Comparison of ENCODE assay signal across 20 cellular contexts in genomic region chr5:22719842-22720241, GRCh38.
DNase-seq lines count a peak whose midpoint lies in the region; ATAC-seq, FAIRE-seq and TF ChIP-seq lines count a peak whose summit lies in the region.
"Had no signal": no experiment of that assay in that cellular context is flagged by ENCODE, and none has a peak within 500 bp of the region (broad histone marks: within the 10 kb centered on the region; RNA-seq: fewer than 3 reads in every experiment).

No MANE protein-coding gene starts in this region.

- H3K56ac ChIP-seq in IMR-90 (ENCODE audit: extremely low read depth, insufficient read depth, low read length) (no peak overlapping the region), H1 (replicated peaks; ENCODE audit: insufficient read length, low read depth, low read length) (no peak overlapping the region)

- POLR2A ChIA-PET in A549 (lab: Yijun Ruan, JAX): no interaction called here
- POLR2A ChIA-PET in IMR-90 (lab: Charles Lee; ENCODE audit: unreplicated experiment): no interaction called here
- POLR2A ChIA-PET in H1 (lab: Charles Lee; ENCODE audit: partially characterized antibody): no interaction called here

- H2AFZ ChIP-seq in IMR-90 (replicated peaks; ENCODE audit: low read length, poor library complexity): no peak overlapping the region
- no peak overlapping the region for H2AFZ ChIP-seq in H1 (ENCODE audit: low read length)

- H3K23ac ChIP-seq in IMR-90 (ENCODE audit: low read depth, low read length) (no peak overlapping the region), H1 (ENCODE audit: insufficient read length) (no peak overlapping the region)

- no peak overlapping the region for H2BK15ac ChIP-seq in IMR-90 (ENCODE audit: low read depth, low read length)
- no peak overlapping the region for H2BK15ac ChIP-seq in H1 (ENCODE audit: low read length)

- ATAC-seq in A549 (no peak), IMR-90 (ENCODE audit: low read depth) (no peak), GM21447 (IDR thresholded peaks at IDR 0.05; ENCODE audit: unreplicated experiment) (no peak)
- ATAC-seq: CD8-positive, alpha-beta T cell had no signal

- no peak overlapping the region for H2AK9ac ChIP-seq in IMR-90 (replicated peaks; ENCODE audit: low read depth, low read length, poor library complexity)

- no peak overlapping the region for H3K27ac ChIP-seq in A549
- H3K27ac ChIP-seq in IMR-90 (ENCODE audit: insufficient read depth, low read length): no peak overlapping the region
- no peak overlapping the region for H3K27ac ChIP-seq in H1 (ENCODE audit: low read depth, low read length)
- H3K27ac ChIP-seq: BLaER1 treated with 17β-estradiol and CSF1 and Interleukin-3, amounts not matched to agents 10 nM and 100 nM; C4-2B had no signal

- H3K9ac ChIP-seq in IMR-90 (ENCODE audit: low read depth, low read length): no peak overlapping the region
- no peak overlapping the region for H3K9ac ChIP-seq in H1 (replicated peaks in 1 of 4; ENCODE audit: extremely low read depth in 1 of 4, low read depth in 3 of 4, low read length in 3 of 4)
- H3K9ac ChIP-seq: BLaER1 treated with 17β-estradiol and CSF1 and Interleukin-3, amounts not matched to agents 10 nM and 100 nM had no signal

- no peaks in the 10 kb centered on the region for H3K79me2 ChIP-seq in H1 (ENCODE audit: control insufficient read depth in 1 of 2, insufficient read depth in 2 of 2, low read length in 2 of 2)

- TF ChIP-seq CTCF in A549 (IDR thresholded peaks at IDR 0.05) (no peak), IMR-90 (conservative IDR thresholded peaks at IDR 0.05; ENCODE audit: low read depth, low read length) (no peak), H1 (IDR thresholded peaks at IDR 0.05; ENCODE audit: control extremely low read depth in 1 of 3, insufficient read depth in 1 of 3, low read depth in 1 of 3, low read length in 3 of 3) (no peak)

- no peak overlapping the region for H2BK12ac ChIP-seq in H1 (ENCODE audit: low read depth, low read length)

- H3K18ac ChIP-seq in IMR-90 (ENCODE audit: low read depth, low read length) (no peak overlapping the region), H1 (ENCODE audit: extremely low read depth, low read length) (no peak overlapping the region)

- H3K4me3 ChIP-seq in A549 (no peak overlapping the region), IMR-90 (ENCODE audit: insufficient read depth, low read depth, low read length) (no peak overlapping the region), H1 (ENCODE audit: extremely low read depth in 1 of 4, insufficient read depth in 2 of 4, low read depth in 3 of 4, low read length in 4 of 4) (no peak overlapping the region)
- H3K4me3 ChIP-seq: BLaER1 treated with 17β-estradiol and CSF1 and Interleukin-3, amounts not matched to agents 10 nM and 100 nM had no signal

- H4K8ac ChIP-seq in IMR-90 (ENCODE audit: low read depth in 2 of 2, low read length in 2 of 2) (no peak overlapping the region), H1 (ENCODE audit: extremely low read depth, insufficient read depth, low read length) (no peak overlapping the region)

- H2BK5ac ChIP-seq in IMR-90 (ENCODE audit: low read depth, low read length, poor library complexity, severe bottlenecking) (no peak overlapping the region), H1 (ENCODE audit: low read depth, low read length) (no peak overlapping the region)

- H4K91ac ChIP-seq in IMR-90 (ENCODE audit: insufficient read depth, low read depth, low read length): no peak overlapping the region
- H4K91ac ChIP-seq in H1 (replicated peaks; ENCODE audit: insufficient read length, low read length): no peak overlapping the region

- FAIRE-seq in A549 (lab: Jason Lieb, UNC): no peak
- no peak for FAIRE-seq in H1 (lab: Jason Lieb, UNC)
- FAIRE-seq: A204.1, D721Med, G401.6, GM12891, GM19239 had no signal

- H3K27me3 ChIP-seq in IMR-90 (ENCODE audit: control insufficient read depth, insufficient read depth, low read length): no peaks in the 10 kb centered on the region
- H3K27me3 ChIP-seq in H1 (replicated peaks in 1 of 4; ENCODE audit: control insufficient read depth in 3 of 4, extremely low read depth in 1 of 4, insufficient read depth in 3 of 4, low read length in 3 of 4): no peaks in the 10 kb centered on the region
- H3K27me3 ChIP-seq: BLaER1 treated with 17β-estradiol and CSF1 and Interleukin-3, amounts not matched to agents 10 nM and 100 nM had no signal

- H3K79me1 ChIP-seq in IMR-90 (ENCODE audit: low read depth in 1 of 2, low read length in 2 of 2): no peaks in the 10 kb centered on the region
- H3K79me1 ChIP-seq in H1 (ENCODE audit: low read depth, low read length): no peaks in the 10 kb centered on the region

- H3K36me3 ChIP-seq in IMR-90 (ENCODE audit: control insufficient read depth, insufficient read depth, low read length): no peaks in the 10 kb centered on the region
- no peaks in the 10 kb centered on the region for H3K36me3 ChIP-seq in H1 (ENCODE audit: control insufficient read depth in 2 of 4, insufficient read depth in 4 of 4, low read length in 3 of 4)
- H3K36me3 ChIP-seq: BLaER1 treated with 17β-estradiol and CSF1 and Interleukin-3, amounts not matched to agents 10 nM and 100 nM had no signal

- TF ChIP-seq RAD21 in A549 (conservative IDR thresholded peaks at IDR 0.05 in 1 of 2, IDR thresholded peaks at IDR 0.05 in 1 of 2) (no peak), IMR-90 (IDR thresholded peaks at IDR 0.05; ENCODE audit: low read length) (no peak), H1 (IDR thresholded peaks at IDR 0.05 in 1 of 2, conservative IDR thresholded peaks at IDR 0.05 in 1 of 2; ENCODE audit: low read depth in 2 of 2, low read length in 2 of 2) (no peak)

- no TSS peak for BruUV-seq in IMR-90 (replicated peaks; lab: Mats Ljungman, UMichigan)

- 0% methylated on average over 3 of the region's 3 CpGs for WGBS in A549 (ENCODE audit: missing lambda C conversion rate)
- no CpG with 5 or more reads among the region's 3 CpGs for WGBS in IMR-90 (ENCODE audit: extremely low coverage in 2 of 2, insufficient read length in 1 of 2), 2 experiments
- WGBS in H1 (ENCODE audit: extremely low coverage in 1 of 2, insufficient coverage in 1 of 2, insufficient read length in 1 of 2, insufficient replicate concordance in 2 of 2, low coverage in 1 of 2, low lambda C conversion rate in 2 of 2, missing lambda C conversion rate in 1 of 2), 2 experiments: 96% methylated on average over 3 of the region's 3 CpGs; no CpG with 5 or more reads in 1 of the 2 experiments

- H2BK20ac ChIP-seq in IMR-90 (ENCODE audit: low read depth, low read length) (no peak overlapping the region), H1 (ENCODE audit: low read length) (no peak overlapping the region)

- TF ChIP-seq POLR2A in A549 (IDR thresholded peaks at IDR 0.05; ENCODE audit: low read length) (no peak), IMR-90 (IDR thresholded peaks at IDR 0.05; ENCODE audit: low read depth, low read length) (no peak), H1 (IDR thresholded peaks at IDR 0.05; ENCODE audit: control extremely low read depth in 1 of 2, low read depth in 2 of 2, low read length in 2 of 2) (no peak)

- H3K23me2 ChIP-seq in H1 (ENCODE audit: low read depth, low read length): no peaks in the 10 kb centered on the region

- in situ Hi-C loops in IMR-90 (cut with MboI; ENCODE audit: low sequenced_read_pairs): no loop called here

- TF ChIP-seq EP300 in A549 (IDR thresholded peaks at IDR 0.05) (no peak), H1 (IDR thresholded peaks at IDR 0.05; ENCODE audit: borderline replicate concordance in 1 of 2, low read depth in 2 of 2, low read length in 2 of 2) (no peak)

- no peak overlapping the region for H2BK120ac ChIP-seq in IMR-90 (ENCODE audit: low read depth, low read length)
- no peak overlapping the region for H2BK120ac ChIP-seq in H1 (replicated peaks; ENCODE audit: low read depth, low read length)

- H3K14ac ChIP-seq in IMR-90 (replicated peaks; ENCODE audit: low read depth, low read length) (no peak overlapping the region), H1 (ENCODE audit: insufficient read length) (no peak overlapping the region)

- H3K4ac ChIP-seq in IMR-90 (ENCODE audit: low read depth, low read length) (no peak overlapping the region), H1 (replicated peaks; ENCODE audit: insufficient read length, low read depth, low read length) (no peak overlapping the region)

- no peaks in the 10 kb centered on the region for H3K9me1 ChIP-seq in IMR-90 (ENCODE audit: insufficient read depth, low read length)

- H3K9me3 ChIP-seq in A549: no peaks in the 10 kb centered on the region; the same call in 2 of the 3 replicates
- H3K9me3 ChIP-seq in IMR-90 (ENCODE audit: control insufficient read depth, insufficient read depth, low read length): no peaks in the 10 kb centered on the region
- peaks cover 6 to 11% of the 10 kb centered on the region in 2 experiments; a peak in 2 of 4 replicates for H3K9me3 ChIP-seq in H1 (ENCODE audit: insufficient read depth in 2 of 2, low read depth in 1 of 2, low read length in 1 of 2)
- H3K9me3 ChIP-seq: Caco-2 had no signal

- DNase-seq in A549 (ENCODE audit: low read depth in 1 of 2, low spot score in 1 of 2): no peak
- no peak for DNase-seq in IMR-90
- DNase-seq in H1 (ENCODE audit: low read depth in 1 of 2, low spot score in 2 of 2): no peak
- no peak for DNase-seq in activated T-cell treated with anti-CD3 and anti-CD28 coated beads, Interleukin-2, amount 50 U/mL, for 48 hours
- DNase-seq: 8988T; AML-193; Caco-2; Calu3; CD4-positive, alpha-beta T cell; CD8-positive, alpha-beta T cell; DMS79 treated with DMSO at 0.1 percent for 48 hours; GF-D8 had no signal

- dilution Hi-C loops in IMR-90 (cut with HindIII; ENCODE audit: low sequenced_read_pairs, unreplicated experiment): no loop called here

- H4K5ac ChIP-seq in IMR-90 (ENCODE audit: low read depth, low read length): no peak overlapping the region
- H4K5ac ChIP-seq in H1 (ENCODE audit: insufficient read length, low read depth, low read length): no peak overlapping the region

- CTCF ChIA-PET in A549 (lab: Yijun Ruan, JAX) (no interaction called here), IMR-90 (lab: Yijun Ruan, JAX) (no interaction called here), H1 (lab: Charles Lee; ENCODE audit: partially characterized antibody) (no interaction called here)

- H2AK5ac ChIP-seq in IMR-90 (ENCODE audit: low read depth, low read length): no peak overlapping the region
- H2AK5ac ChIP-seq in H1 (ENCODE audit: low read depth, low read length): no peak overlapping the region

- H3K4me1 ChIP-seq in A549: no peaks in the 10 kb centered on the region
- H3K4me1 ChIP-seq in IMR-90 (ENCODE audit: control insufficient read depth, insufficient read depth, low read length): no peaks in the 10 kb centered on the region
- no peaks in the 10 kb centered on the region for H3K4me1 ChIP-seq in H1 (replicated peaks in 1 of 4; ENCODE audit: control insufficient read depth in 3 of 4, insufficient read depth in 4 of 4, low read length in 3 of 4)
- H3K4me1 ChIP-seq: BLaER1 treated with 17β-estradiol and CSF1 and Interleukin-3, amounts not matched to agents 10 nM and 100 nM; Caco-2 had no signal

- no peak overlapping the region for H3K4me2 ChIP-seq in A549
- no peak overlapping the region for H3K4me2 ChIP-seq in IMR-90 (ENCODE audit: low read depth, low read length)
- H3K4me2 ChIP-seq in H1 (ENCODE audit: insufficient read depth in 1 of 2, low read depth in 2 of 2, low read length in 2 of 2): no peak overlapping the region
- H3K4me2 ChIP-seq: BLaER1 treated with 17β-estradiol and CSF1 and Interleukin-3, amounts not matched to agents 10 nM and 100 nM had no signal

- no peaks in the 10 kb centered on the region for H4K20me1 ChIP-seq in IMR-90 (ENCODE audit: insufficient read depth, low read length)
- H4K20me1 ChIP-seq in H1 (replicated peaks in 1 of 2; ENCODE audit: control insufficient read depth in 1 of 2, insufficient read depth in 2 of 2, low read length in 2 of 2): no peaks in the 10 kb centered on the region
- H4K20me1 ChIP-seq: BLaER1 treated with 17β-estradiol and CSF1 and Interleukin-3, amounts not matched to agents 10 nM and 100 nM had no signal

- intact Hi-C loops in IMR-90 (cut with micrococcal nuclease): no loop called here

Comparison
In these comparisons a context has a peak if more than half of its experiments do, and no peak if none do; other contexts are left out.
1. Of the 18 proteins assayed by ChIP-seq in both H1 and A549: peak only in H1: none; only in A549: MAFK; in both: none; in neither: 17.